In the genomic region with DNA sequence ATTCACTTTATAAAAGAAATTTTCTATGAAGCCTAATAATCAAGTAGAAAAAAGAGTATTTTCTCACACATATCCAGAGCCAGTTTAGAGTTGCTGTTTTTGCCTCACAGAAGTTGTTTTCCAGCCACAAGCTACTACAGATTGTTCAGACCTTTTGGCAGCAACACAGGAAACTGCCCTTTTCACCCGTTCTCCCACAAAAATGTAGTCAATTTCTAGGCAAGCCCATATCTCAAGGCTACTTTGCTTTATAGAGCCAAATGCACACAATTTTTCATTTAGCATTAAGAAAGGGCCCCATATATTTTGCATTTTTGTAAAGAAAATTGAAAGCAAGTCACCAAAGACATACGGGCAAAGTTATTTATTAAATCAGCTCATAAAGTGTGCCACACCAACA, we compare ENCODE assay signal across 14 cellular contexts. TPM values are rescaled to one million over a fixed set of nuclear protein-coding genes. Genes with fewer than 3 reads are reported as not detected.
DNase-seq lines count a peak whose midpoint lies in the region; ATAC-seq and TF ChIP-seq lines count a peak whose summit lies in the region.
"Had no signal": no experiment of that assay in that cellular context is flagged by ENCODE, and none has a peak within 500 bp of the region (broad histone marks: within the 10 kb centered on the region; RNA-seq: fewer than 3 reads in every experiment).

No MANE protein-coding gene starts in this region.

- no peak for TF ChIP-seq CTCF in osteocyte (IDR thresholded peaks at IDR 0.05)

- DNase-seq in AG08396 (ENCODE audit: low spot score) (peak; percentile 51), RPMI7951 (ENCODE audit: low read depth) (peak; percentile 83), fibroblast of gingiva (ENCODE audit: low read depth) (peak; percentile 83), osteocyte (ENCODE audit: extremely low spot score, unreplicated experiment) (no peak), NCI-H1694 treated with DMSO at 0.1 percent for 48 hours (lab: John Stamatoyannopoulos, UW) (no peak), 8988T (no peak)
- DNase-seq in activated CD8-positive, alpha-beta memory T cell treated with anti-CD3 and anti-CD28 coated beads, Interleukin-2, amount 50 U/mL, for 48 hours, result no peak
- DNase-seq: activated T-cell treated with anti-CD3 and anti-CD28 coated beads, Interleukin-2, amount 50 U/mL, for 48 hours; CD4-positive, alpha-beta T cell; erythroblast; MV-4-11; SK-N-SH; stimulated activated naive CD4-positive, alpha-beta T cell had no signal

- H3K4me1 Mint-ChIP-seq in osteocyte (ENCODE audit: unreplicated experiment), result peaks cover 46% of the 10 kb centered on the region

- H3K27ac Mint-ChIP-seq in osteocyte (ENCODE audit: unreplicated experiment), result peak overlapping the region; percentile 82
- H3K27ac Mint-ChIP-seq: CD4-positive, alpha-beta T cell had no signal

- peaks cover 3% of the 10 kb centered on the region for H3K36me3 Mint-ChIP-seq in osteocyte (ENCODE audit: unreplicated experiment)

- peak overlapping the region; percentile 65 for H3K4me3 Mint-ChIP-seq in osteocyte (ENCODE audit: unreplicated experiment)
- H3K4me3 Mint-ChIP-seq: CD4-positive, alpha-beta T cell had no signal

- no peaks in the 10 kb centered on the region for H3K27me3 Mint-ChIP-seq in osteocyte (ENCODE audit: unreplicated experiment)
- H3K27me3 Mint-ChIP-seq: CD4-positive, alpha-beta T cell had no signal

- ATAC-seq in HG03432 (IDR thresholded peaks at IDR 0.05; ENCODE audit: unreplicated experiment), result no peak

- H3K9me3 Mint-ChIP-seq in osteocyte (ENCODE audit: unreplicated experiment), result no peaks in the 10 kb centered on the region

RNA-seq across cellular contexts. Expression of gene EPB41L2, which starts 49.5 kb away (rescaled TPM):
- 24.5 and 33.2 TPM in 2 replicates for total RNA-seq in RPMI7951 (2014; rRNA removed; shearing (Covaris generic))
- 65.3 and 67.5 TPM in 2 replicates for total RNA-seq in osteocyte

Comparison
In these comparisons a context has a peak if more than half of its experiments do, and no peak if none do; other contexts are left out.
1. DNase-seq: peak in AG08396 (single experiment), RPMI7951 (single experiment) and fibroblast of gingiva (single experiment); none in osteocyte (single experiment), NCI-H1694 treated with DMSO at 0.1 percent for 48 hours (single experiment), activated CD8-positive, alpha-beta memory T cell treated with anti-CD3 and anti-CD28 coated beads, Interleukin-2, amount 50 U/mL, for 48 hours (single experiment) and 8988T (single experiment).